ENCODE assay signal across 24 cellular contexts in the genomic region with DNA sequence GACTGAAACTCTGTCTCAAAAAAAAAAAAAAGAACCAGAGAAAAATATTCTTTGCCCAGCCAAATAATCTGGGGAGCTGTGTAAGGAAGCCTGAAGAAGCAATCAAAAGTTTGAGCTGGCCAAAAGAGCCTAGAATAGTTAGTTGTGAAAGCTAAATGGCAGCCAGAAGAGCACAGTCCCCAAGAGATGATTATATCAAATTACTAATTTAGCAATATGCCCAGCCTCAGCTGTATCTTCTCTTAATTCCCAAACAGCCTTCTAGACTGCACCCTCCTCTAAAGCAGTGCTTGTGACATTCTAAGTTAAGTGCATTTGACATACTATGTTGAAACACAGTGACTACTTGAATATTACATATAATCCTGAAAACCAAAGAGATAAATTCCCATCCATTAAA.
"Had no signal": no experiment of that assay in that cellular context is flagged by ENCODE, and none has a peak within 500 bp of the region (broad histone marks: within the 10 kb centered on the region; RNA-seq: fewer than 3 reads in every experiment).

No MANE protein-coding gene starts in this region.

- H3K9me3 ChIP-seq: breast epithelium, Peyer's patch had no signal

- H3K9me3 Mint-ChIP-seq: activated naive CD8-positive, alpha-beta T cell treated with anti-CD3 and anti-CD28 coated beads, Interleukin-2, amount 10 ng/mL, durations not matched to agents 7 days and 5 days; T-helper 1 cell treated with Interleukin-12 subunit alpha and Interleukin-12 subunit beta and Interleukin-4 antibody, amounts not matched to agents 30 μg/mL and 1 μg/mL, for 36 hours had no signal

- ATAC-seq: activated CD8-positive, alpha-beta T cell treated with anti-CD3 and anti-CD28 coated beads, Interleukin-2, amount 10 ng/mL, durations not matched to agents 7 days and 5 days; WTC11 had no signal

- H3K27ac ChIP-seq: breast epithelium, Peyer's patch, RWPE1 had no signal

- H3K4me3 Mint-ChIP-seq: activated CD8-positive, alpha-beta T cell treated with anti-CD3 and anti-CD28 coated beads, Interleukin-2, amount 10 ng/mL, durations not matched to agents 7 days and 5 days; activated naive CD8-positive, alpha-beta T cell treated with anti-CD3 and anti-CD28 coated beads, Interleukin-2, amount 10 ng/mL, durations not matched to agents 7 days and 5 days; T-helper 1 cell treated with Interleukin-12 subunit alpha and Interleukin-12 subunit beta and Interleukin-4 antibody, amounts not matched to agents 30 μg/mL and 1 μg/mL, for 36 hours; WTC11 had no signal

- H3K27me3 ChIP-seq: breast epithelium, Peyer's patch had no signal

- H3K27me3 Mint-ChIP-seq: activated naive CD8-positive, alpha-beta T cell treated with anti-CD3 and anti-CD28 coated beads, Interleukin-2, amount 10 ng/mL, durations not matched to agents 7 days and 5 days had no signal

- H3K4me1 ChIP-seq: breast epithelium, Peyer's patch had no signal

- DNase-seq: activated CD4-positive, alpha-beta T cell treated with anti-CD3 and anti-CD28 coated beads for 48 hours; activated CD4-positive, alpha-beta T cell treated with anti-CD3 and anti-CD28 coated beads, Interleukin-2, amount 50 U/mL, for 4 hours; activated CD4-positive, CD25-positive, alpha-beta regulatory T cell treated with anti-CD3 and anti-CD28 coated beads, Interleukin-2, amount 50 U/mL, for 72 hours; activated CD8-positive, alpha-beta memory T cell treated with anti-CD3 and anti-CD28 coated beads, Interleukin-2, amount 50 U/mL, for 48 hours; activated CD8-positive, alpha-beta T cell treated with anti-CD3 and anti-CD28 coated beads, Interleukin-2, amount 10 ng/mL, durations not matched to agents 7 days and 5 days; activated naive CD4-positive, alpha-beta T cell treated with anti-CD3 and anti-CD28 coated beads, Interleukin-2, amount 50 U/mL, for 16 hours; activated naive CD8-positive, alpha-beta T cell treated with anti-CD3 and anti-CD28 coated beads, Interleukin-2, amount 10 ng/mL, durations not matched to agents 7 days and 5 days; activated T-cell treated with anti-CD3 and anti-CD28 coated beads, Interleukin-2, amount 50 U/mL, for 1 hour; aorta; caudate nucleus; MM.1S; NCI-H1048; NCI-H2029; NCI-H2107; NCI-H510A treated with DMSO at 0.1 percent for 48 hours; NCI-H69; NK-92 treated with Interleukin-12 subunit alpha and Interleukin-12 subunit beta, amount 100 ng/mL, for 24 hours; Peyer's patch; SHP77 treated with DMSO at 0.1 percent for 48 hours; T-helper 9 cell had no signal

- H3K36me3 ChIP-seq: breast epithelium, Peyer's patch had no signal

- H3K4me3 ChIP-seq: breast epithelium, Peyer's patch had no signal

- H3K27ac Mint-ChIP-seq: activated CD8-positive, alpha-beta T cell treated with anti-CD3 and anti-CD28 coated beads, Interleukin-2, amount 10 ng/mL, durations not matched to agents 7 days and 5 days; activated naive CD8-positive, alpha-beta T cell treated with anti-CD3 and anti-CD28 coated beads, Interleukin-2, amount 10 ng/mL, durations not matched to agents 7 days and 5 days; T-helper 1 cell treated with Interleukin-12 subunit alpha and Interleukin-12 subunit beta and Interleukin-4 antibody, amounts not matched to agents 30 μg/mL and 1 μg/mL, for 36 hours; WTC11 had no signal
